Comparison of ENCODE assay signal across 3 cellular contexts in genomic region chr6:162239330-162239729, GRCh38.
"Had no signal": no experiment of that assay in that cellular context is flagged by ENCODE, and none has a peak within 500 bp of the region (broad histone marks: within the 10 kb centered on the region; RNA-seq: fewer than 3 reads in every experiment).

No MANE protein-coding gene starts in this region.

- DNase-seq: GDM1, GF-D8 had no signal

- ATAC-seq: GM12878 had no signal
